Comparison of ENCODE assay signal across 9 cellular contexts in genomic region chr2:13522917-13523821, GRCh38.
DNase-seq lines count a peak whose midpoint lies in the region; ATAC-seq and TF ChIP-seq lines count a peak whose summit lies in the region.
"Had no signal": no experiment of that assay in that cellular context is flagged by ENCODE, and none has a peak within 500 bp of the region (broad histone marks: within the 10 kb centered on the region; RNA-seq: fewer than 3 reads in every experiment).

No MANE protein-coding gene starts in this region.

- H3K27ac Mint-ChIP-seq in progenitor cell of endocrine pancreas: no peak overlapping the region
- H3K27ac Mint-ChIP-seq in stimulated activated naive CD8-positive, alpha-beta T cell treated with anti-CD3 and anti-CD28 coated beads, Interleukin-15, amount 100 ng/mL, for 72 hours: no peak overlapping the region
- H3K27ac Mint-ChIP-seq: activated T-cell treated with anti-CD3 and anti-CD28 coated beads, Interleukin-2, amount 50 U/mL, for 72 hours had no signal

- H3K27me3 Mint-ChIP-seq in progenitor cell of endocrine pancreas: no peaks in the 10 kb centered on the region
- no peaks in the 10 kb centered on the region for H3K27me3 Mint-ChIP-seq in stimulated activated naive CD8-positive, alpha-beta T cell treated with anti-CD3 and anti-CD28 coated beads, Interleukin-15, amount 100 ng/mL, for 72 hours

- TF ChIP-seq CTCF in RWPE1 (conservative IDR thresholded peaks at IDR 0.05; ENCODE audit: low read depth) (no peak), progenitor cell of endocrine pancreas (IDR thresholded peaks at IDR 0.05; ENCODE audit: unreplicated experiment) (peak; percentile 26)

- H3K4me1 Mint-ChIP-seq in progenitor cell of endocrine pancreas (ENCODE audit: low read depth): peaks cover 2% of the 10 kb centered on the region
- H3K4me1 Mint-ChIP-seq in stimulated activated naive CD8-positive, alpha-beta T cell treated with anti-CD3 and anti-CD28 coated beads, Interleukin-15, amount 100 ng/mL, for 72 hours: no peaks in the 10 kb centered on the region

- H3K27ac ChIP-seq in RWPE1: no peak overlapping the region

- H3K9me3 Mint-ChIP-seq in progenitor cell of endocrine pancreas (ENCODE audit: low read depth): no peaks in the 10 kb centered on the region
- H3K9me3 Mint-ChIP-seq in stimulated activated naive CD8-positive, alpha-beta T cell treated with anti-CD3 and anti-CD28 coated beads, Interleukin-15, amount 100 ng/mL, for 72 hours: peaks cover 0 to 5% of the 10 kb centered on the region in 2 donors

- ATAC-seq in GM19043 (IDR thresholded peaks at IDR 0.05; ENCODE audit: low read depth, unreplicated experiment) (peak; percentile 91), HG02870 (IDR thresholded peaks at IDR 0.05; ENCODE audit: unreplicated experiment) (peak; percentile 95)
- no peak for ATAC-seq in stimulated activated naive CD8-positive, alpha-beta T cell treated with anti-CD3 and anti-CD28 coated beads, Interleukin-15, amount 100 ng/mL, for 72 hours

- no peak overlapping the region for H3K4me3 Mint-ChIP-seq in progenitor cell of endocrine pancreas (ENCODE audit: low read depth)
- H3K4me3 Mint-ChIP-seq in stimulated activated naive CD8-positive, alpha-beta T cell treated with anti-CD3 and anti-CD28 coated beads, Interleukin-15, amount 100 ng/mL, for 72 hours: no peak overlapping the region
- H3K4me3 Mint-ChIP-seq: activated T-cell treated with anti-CD3 and anti-CD28 coated beads, Interleukin-2, amount 50 U/mL, for 72 hours had no signal

- no peaks in the 10 kb centered on the region for H3K36me3 Mint-ChIP-seq in progenitor cell of endocrine pancreas (ENCODE audit: insufficient read depth)

- DNase-seq in RWPE1 (ENCODE audit: low spot score) (peak; percentile 44), progenitor cell of endocrine pancreas (ENCODE audit: low spot score, unreplicated experiment) (no peak), NOMO-1 treated with dmso at 0.1 percent for 144 hours (lab: John Stamatoyannopoulos, UW; ENCODE audit: unreplicated experiment) (no peak), NCI-H2107 treated with DMSO at 0.1 percent for 48 hours (lab: John Stamatoyannopoulos, UW; ENCODE audit: unreplicated experiment) (no peak), mesenteric fat pad (ENCODE audit: low spot score) (no peak)
- DNase-seq in stimulated activated naive CD8-positive, alpha-beta T cell treated with anti-CD3 and anti-CD28 coated beads, Interleukin-15, amount 100 ng/mL, for 72 hours: no peak
- DNase-seq: activated T-cell treated with anti-CD3 and anti-CD28 coated beads, Interleukin-2, amount 50 U/mL, for 72 hours had no signal

- CTCF ChIA-PET in RWPE1 (lab: Yijun Ruan, JAX): no interaction called here

- POLR2A ChIA-PET in RWPE1 (lab: Yijun Ruan, JAX; ENCODE audit: low non-redundant PET): no interaction called here
